ENCODE assay signal across 1 cellular context in the genomic region with DNA sequence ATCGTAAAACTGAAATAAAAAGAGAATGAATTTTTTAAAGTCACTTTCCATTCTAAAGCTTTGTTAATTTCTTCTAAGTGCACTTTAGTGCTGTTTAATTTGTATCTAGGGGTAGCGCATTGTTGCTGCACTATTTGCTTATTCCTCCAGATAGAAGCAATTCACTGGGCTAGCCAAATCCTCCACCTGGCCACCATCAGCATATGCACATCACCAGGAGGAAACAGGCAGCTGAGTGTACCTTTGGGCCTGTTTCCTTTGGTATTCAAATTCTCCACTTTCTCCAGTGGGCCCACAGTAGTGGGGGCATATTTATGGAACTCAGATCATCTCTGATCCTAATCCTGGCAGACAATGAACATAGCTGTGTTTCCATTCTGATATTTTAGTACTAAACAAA.
TF ChIP-seq lines count a peak whose summit lies in the region.

No MANE protein-coding gene starts in this region.

TF ChIP-seq in H1, 55 proteins besides CTCF, POLR2A, EP300 and RAD21 (continued from another document):
- TF ChIP-seq SP2 (IDR thresholded peaks at IDR 0.05; ENCODE audit: low read length): no peak
- no peak for TF ChIP-seq CEBPB (IDR thresholded peaks at IDR 0.05; ENCODE audit: low read depth, low read length)
- TF ChIP-seq RNF2 (IDR thresholded peaks at IDR 0.05; ENCODE audit: borderline replicate concordance, low read depth, low read length, missing control alignments, poor library complexity, severe bottlenecking): no peak
- TF ChIP-seq SIX5 (IDR thresholded peaks at IDR 0.05; ENCODE audit: low read depth, low read length): no peak
- TF ChIP-seq GTF2F1 (IDR thresholded peaks at IDR 0.05; ENCODE audit: borderline replicate concordance, low read depth, low read length): no peak
- no peak for TF ChIP-seq BCL11A (IDR thresholded peaks at IDR 0.05; ENCODE audit: low read depth in 2 of 2, low read length in 2 of 2)
